26 cellular contexts compared by ENCODE assay signal in the genomic region with DNA sequence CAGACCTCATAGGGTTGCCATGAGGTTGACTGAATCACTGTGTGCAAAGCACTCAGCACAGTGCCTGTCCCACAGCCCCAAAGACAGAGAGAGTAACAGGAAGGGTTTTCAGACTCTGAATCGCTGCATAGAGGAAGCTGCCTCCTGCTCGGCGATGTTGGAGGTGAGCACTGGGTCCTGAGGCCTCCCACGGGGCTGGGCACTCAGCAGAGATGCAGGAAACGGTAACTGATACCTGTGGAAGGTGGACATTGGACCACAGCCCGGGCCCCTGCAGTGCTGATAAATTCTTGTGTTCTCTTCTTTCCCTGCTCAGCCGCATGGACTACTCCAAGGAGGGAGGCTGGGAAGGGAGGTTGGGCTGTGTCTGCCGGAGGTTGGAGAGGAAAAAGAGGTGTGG.
"Had no signal": no experiment of that assay in that cellular context is flagged by ENCODE, and none has a peak within 500 bp of the region (broad histone marks: within the 10 kb centered on the region; RNA-seq: fewer than 3 reads in every experiment).

No MANE protein-coding gene starts in this region.

- H3K4me3 ChIP-seq: left lung, mucosa of descending colon, neural progenitor cell, ovary, smooth muscle cell, testis, tibial artery had no signal

- FAIRE-seq: colon, endometrium, frontal cortex had no signal

- H3K4me1 Mint-ChIP-seq: mesothelial cell of epicardium; neural progenitor cell; stimulated activated effector memory CD8-positive, alpha-beta T cell treated with anti-CD3 and anti-CD28 coated beads, Interleukin-12 subunit alpha, Interleukin-12 subunit beta, amount 100 ng/mL, for 72 hours had no signal

- H3K9me3 Mint-ChIP-seq: dendritic cell treated with granulocyte-macrophage colony-stimulating factor and Interleukin-4, amounts not matched to agents 40 ng/mL and 50 ng/mL, for 4 days; mesothelial cell of epicardium; nephron; neural progenitor cell; stimulated activated effector memory CD8-positive, alpha-beta T cell treated with anti-CD3 and anti-CD28 coated beads, Interleukin-12 subunit alpha, Interleukin-12 subunit beta, amount 100 ng/mL, for 72 hours had no signal

- H3K27ac Mint-ChIP-seq: dendritic cell treated with granulocyte-macrophage colony-stimulating factor and Interleukin-4, amounts not matched to agents 40 ng/mL and 50 ng/mL, for 4 days; mesothelial cell of epicardium; naive thymus-derived CD4-positive, alpha-beta T cell; neural progenitor cell; stimulated activated effector memory CD8-positive, alpha-beta T cell treated with anti-CD3 and anti-CD28 coated beads, Interleukin-12 subunit alpha, Interleukin-12 subunit beta, amount 100 ng/mL, for 72 hours; type B pancreatic cell had no signal

- H3K27me3 ChIP-seq: neural progenitor cell, ovary, testis had no signal

- H3K4me1 ChIP-seq: left lung, neural progenitor cell, testis, tibial artery had no signal

- H3K27me3 Mint-ChIP-seq: dendritic cell treated with granulocyte-macrophage colony-stimulating factor and Interleukin-4, amounts not matched to agents 40 ng/mL and 50 ng/mL, for 4 days had no signal

- H3K4me3 Mint-ChIP-seq: dendritic cell treated with granulocyte-macrophage colony-stimulating factor and Interleukin-4, amounts not matched to agents 40 ng/mL and 50 ng/mL, for 4 days; mesothelial cell of epicardium; naive thymus-derived CD4-positive, alpha-beta T cell; nephron; neural progenitor cell; stimulated activated effector memory CD8-positive, alpha-beta T cell treated with anti-CD3 and anti-CD28 coated beads, Interleukin-12 subunit alpha, Interleukin-12 subunit beta, amount 100 ng/mL, for 72 hours; type B pancreatic cell had no signal

- DNase-seq: effector memory CD4-positive, alpha-beta T cell; erythroblast; left cardiac atrium; left lung; mesenchymal stem cell; mucosa of descending colon; naive thymus-derived CD4-positive, alpha-beta T cell; nucleus accumbens; ovary; stimulated activated CD4-positive, alpha-beta T cell treated with anti-CD3 and anti-CD28 coated beads, Interleukin-2, amount 100 ng/mL, for 24 hours; stimulated activated CD4-positive, alpha-beta T cell treated with anti-CD3 and anti-CD28 coated beads, Interleukin-4, amount 100 ng/mL, for 24 hours; stimulated activated naive CD4-positive, alpha-beta T cell treated with Interleukin-2 at 50 U/mL for 16 hours; substantia nigra; testis; tibial artery had no signal

- H3K9ac ChIP-seq: neural progenitor cell had no signal

- H3K27ac ChIP-seq: left lung, neural progenitor cell, ovary, testis, tibial artery had no signal

- H3K36me3 Mint-ChIP-seq: mesothelial cell of epicardium; neural progenitor cell; stimulated activated effector memory CD8-positive, alpha-beta T cell treated with anti-CD3 and anti-CD28 coated beads, Interleukin-12 subunit alpha, Interleukin-12 subunit beta, amount 100 ng/mL, for 72 hours; type B pancreatic cell had no signal

- H3K36me3 ChIP-seq: left lung, neural progenitor cell, ovary, tibial artery had no signal

- ATAC-seq: left cardiac atrium; left lung; mucosa of descending colon; naive thymus-derived CD4-positive, alpha-beta T cell; sciatic nerve; stimulated activated effector memory CD8-positive, alpha-beta T cell treated with anti-CD3 and anti-CD28 coated beads, Interleukin-12 subunit alpha, Interleukin-12 subunit beta, amount 100 ng/mL, for 72 hours had no signal

- H3K9me3 ChIP-seq: mucosa of descending colon, ovary, testis had no signal
